ENCODE assay signal across 11 cellular contexts in genomic region chr9:113416149-113416726, GRCh38. TPM values are rescaled to one million over a fixed set of nuclear protein-coding genes. Genes with fewer than 3 reads are reported as not detected.
A peak's percentile ranks its signal among the peaks of the same experiment; 100 is the strongest.
DNase-seq lines count a peak whose midpoint lies in the region; ATAC-seq, FAIRE-seq and TF ChIP-seq lines count a peak whose summit lies in the region.
"Had no signal": no experiment of that assay in that cellular context is flagged by ENCODE, and none has a peak within 500 bp of the region (broad histone marks: within the 10 kb centered on the region; RNA-seq: fewer than 3 reads in every experiment).

No MANE protein-coding gene starts in this region.

- ATAC-seq in right lobe of liver = peak in 3 of 4 donors; percentile 60 to 74 (median 64)
- ATAC-seq in HepG2 = no peak; the same call in 2 of the 3 replicates
- peak; percentile 92 for ATAC-seq in HG02943 (IDR thresholded peaks at IDR 0.05; ENCODE audit: low read depth, unreplicated experiment)
- ATAC-seq in upper lobe of right lung = peak; percentile 77

- WGBS in right lobe of liver (ENCODE audit: insufficient coverage, low coverage, low lambda C conversion rate, missing lambda C conversion rate) = 68% methylated on average over 3 of the region's 3 CpGs
- WGBS in HepG2 (ENCODE audit: low lambda C conversion rate) = 9% methylated on average over 3 of the region's 3 CpGs
- 51 to 74% (median 66%) methylated on average over 3 of the region's 3 CpGs for WGBS in small intestine, 3 donors

- H3K9me2 ChIP-seq in OCI-LY1 (ENCODE audit: low read depth, low read length) = no peaks in the 10 kb centered on the region

- no peaks in the 10 kb centered on the region for H3K27me3 ChIP-seq in right lobe of liver
- H3K27me3 ChIP-seq in HepG2 (ENCODE audit: control insufficient read depth in 1 of 2, insufficient read depth in 2 of 2, low read length in 2 of 2) = no peaks in the 10 kb centered on the region
- H3K27me3 ChIP-seq in OCI-LY1 (ENCODE audit: insufficient read depth, low read length) = no peaks in the 10 kb centered on the region
- H3K27me3 ChIP-seq in upper lobe of right lung = no peaks in the 10 kb centered on the region
- H3K27me3 ChIP-seq in small intestine (ENCODE audit: control insufficient read depth in 2 of 2, insufficient read depth in 2 of 2, low read length in 2 of 2) = no peaks in the 10 kb centered on the region

- H2AFZ ChIP-seq in HepG2 (ENCODE audit: low read length) = no peak overlapping the region
- peak overlapping the region; percentile 37; the same call in 1 of the 2 replicates for H2AFZ ChIP-seq in OCI-LY1 (ENCODE audit: low read length)

- H3K4me1 ChIP-seq in right lobe of liver (peaks cover 0 to 6% (median 0%) of the 10 kb centered on the region in 4 donors), HepG2 (ENCODE audit: insufficient read depth, low read length) (peaks cover 8% of the 10 kb centered on the region), OCI-LY1 (ENCODE audit: insufficient read depth, low read length, severe bottlenecking) (peaks cover 23% of the 10 kb centered on the region), upper lobe of right lung (no peaks in the 10 kb centered on the region), small intestine (ENCODE audit: control insufficient read depth in 2 of 2, insufficient read depth in 1 of 2, low read depth in 1 of 2, low read length in 1 of 2) (no peaks in the 10 kb centered on the region)

- in situ Hi-C loops in HepG2 (cut with HindIII; ENCODE audit: extremely low pct_ligation_motif_present, low pct_unique_long_range_greater_than_20kb) = no loop called here

- DNase-seq in right lobe of liver (no peak), HepG2 (ENCODE audit: low spot score) (no peak), upper lobe of right lung (no peak), small intestine (no peak), COLO668 (lab: John Stamatoyannopoulos, UW; ENCODE audit: unreplicated experiment) (no peak), erythroblast (lab: John Stamatoyannopoulos, UW) (no peak)
- DNase-seq: ACHN had no signal

- TF ChIP-seq POLR2A in right lobe of liver (IDR thresholded peaks at IDR 0.05) (no peak), HepG2 (IDR thresholded peaks at IDR 0.05; ENCODE audit: insufficient read depth in 1 of 2, low read depth in 2 of 2, low read length in 2 of 2) (no peak), erythroblast (IDR thresholded peaks at IDR 0.05; ENCODE audit: low read length) (no peak)

- H3K9ac ChIP-seq in HepG2 (ENCODE audit: insufficient read depth, low read depth, low read length) = no peak overlapping the region
- H3K9ac ChIP-seq in OCI-LY1 (ENCODE audit: low read length) = no peak overlapping the region

- H3K79me2 ChIP-seq in HepG2 (ENCODE audit: insufficient read depth, low read length) (no peaks in the 10 kb centered on the region), OCI-LY1 (ENCODE audit: insufficient read depth, low read length) (no peaks in the 10 kb centered on the region)

- TF ChIP-seq CTCF in right lobe of liver (IDR thresholded peaks at IDR 0.05) (no peak), HepG2 (CRISPR knock-in tag; IDR thresholded peaks at IDR 0.05) (no peak), OCI-LY1 (IDR thresholded peaks at IDR 0.05; ENCODE audit: low read length) (no peak), upper lobe of right lung (IDR thresholded peaks at IDR 0.05) (no peak)

- no peak for FAIRE-seq in HepG2 (lab: Jason Lieb, UNC)
- FAIRE-seq in small intestine (lab: Jason Lieb, UNC) = no peak

- no peaks in the 10 kb centered on the region for H3K36me3 ChIP-seq in right lobe of liver
- no peaks in the 10 kb centered on the region for H3K36me3 ChIP-seq in HepG2 (replicated peaks in 1 of 2; ENCODE audit: control insufficient read depth in 1 of 2, insufficient read depth in 2 of 2, low read length in 2 of 2)
- no peaks in the 10 kb centered on the region for H3K36me3 ChIP-seq in OCI-LY1 (ENCODE audit: insufficient read depth, low read length)
- H3K36me3 ChIP-seq in upper lobe of right lung = no peaks in the 10 kb centered on the region
- no peaks in the 10 kb centered on the region for H3K36me3 ChIP-seq in small intestine (ENCODE audit: control insufficient read depth in 2 of 2, insufficient read depth in 2 of 2, low read length in 2 of 2)

- no peak overlapping the region for H3K4me3 ChIP-seq in right lobe of liver
- no peak overlapping the region for H3K4me3 ChIP-seq in HepG2 (replicated peaks in 1 of 3; ENCODE audit: insufficient read depth in 1 of 3, low read depth in 2 of 3, low read length in 3 of 3)
- H3K4me3 ChIP-seq in OCI-LY1 (ENCODE audit: low read depth, low read length, poor library complexity, severe bottlenecking) = no peak overlapping the region
- H3K4me3 ChIP-seq in upper lobe of right lung = no peak overlapping the region
- no peak overlapping the region for H3K4me3 ChIP-seq in small intestine (ENCODE audit: low read depth in 1 of 2, low read length in 2 of 2)

- TF ChIP-seq RAD21 in HepG2 (CRISPR knock-in tag; IDR thresholded peaks at IDR 0.05) = no peak

- intact Hi-C loops in right lobe of liver (cut with DNase I) (no loop called here), HepG2 (cut with micrococcal nuclease; ENCODE audit: unreplicated experiment) (loop anchor here (10.0 kb wide), 1 partner anchor 239 kb away; no protein-coding TSS in a partner anchor), upper lobe of right lung (cut with DNase I) (no loop called here)

- no peaks in the 10 kb centered on the region for H3K9me3 ChIP-seq in right lobe of liver
- H3K9me3 ChIP-seq in HepG2 (ENCODE audit: low read length) = no peaks in the 10 kb centered on the region
- no peaks in the 10 kb centered on the region for H3K9me3 ChIP-seq in OCI-LY1 (ENCODE audit: low read length)
- no peaks in the 10 kb centered on the region for H3K9me3 ChIP-seq in upper lobe of right lung
- H3K9me3 ChIP-seq in small intestine (ENCODE audit: control insufficient read depth, low read depth) = no peaks in the 10 kb centered on the region

- H3F3A ChIP-seq in OCI-LY1 (ENCODE audit: insufficient read depth, low read length) = no peaks in the 10 kb centered on the region

- TF ChIP-seq EP300 in HepG2 (IDR thresholded peaks at IDR 0.05; ENCODE audit: low read depth in 2 of 2, low read length in 2 of 2) (no peak), HepG2 (CRISPR knock-in tag; IDR thresholded peaks at IDR 0.05; ENCODE audit: borderline replicate concordance) (no peak)

- BruUV-seq in HepG2 (replicated peaks; lab: Mats Ljungman, UMichigan) = no TSS peak

- H4K20me1 ChIP-seq in HepG2 (ENCODE audit: insufficient read depth, low read length) = no peaks in the 10 kb centered on the region
- H4K20me1 ChIP-seq in OCI-LY1 (ENCODE audit: insufficient read depth, low read length) = no peaks in the 10 kb centered on the region

- H3K27ac ChIP-seq in right lobe of liver (no peak overlapping the region), HepG2 (ENCODE audit: extremely low read length, insufficient read depth, low read length) (no peak overlapping the region), OCI-LY1 (ENCODE audit: low read depth, low read length, poor library complexity, severe bottlenecking) (peak overlapping the region; percentile 32), upper lobe of right lung (peak overlapping the region; percentile 19), small intestine (ENCODE audit: low read depth in 1 of 2, low read length in 1 of 2) (peak overlapping the region in 1 of 2 donors; percentile 65)
- H3K27ac ChIP-seq: epithelial cell of prostate, HL-60 had no signal

- POLR2A ChIA-PET in HepG2 (lab: Yijun Ruan, JAX) = no interaction called here

- CTCF ChIA-PET in HepG2 (lab: Yijun Ruan, JAX; ENCODE audit: low intra/inter-chr PET ratio, low total read pairs) = no interaction called here

- H3K4me2 ChIP-seq in HepG2 (ENCODE audit: low read depth, low read length) (no peak overlapping the region), OCI-LY1 (ENCODE audit: low read length) (no peak overlapping the region; the same call in 1 of the 2 replicates)

RNA-seq across cellular contexts. Expression of gene C9orf43, which starts 5.7 kb away (rescaled TPM):
- total RNA-seq in right lobe of liver = 1 to 10 TPM in 1 of 6 experiments, under 1 TPM in 5; 0.40 to 1.0 (median 0.50) TPM
- total RNA-seq in HepG2 (2016; rRNA removed; fragmentation: Illumina TruSeq; extraction: Trizol) = 0.18 and 0.31 TPM in 2 replicates
- total RNA-seq in HepG2 (2016; cell fraction: cytosol; rRNA removed; fragmentation: Illumina TruSeq; extraction: Trizol; ENCODE audit: low read depth) = 1.0 and 1.1 TPM in 2 replicates
- 0.22 and 0.30 TPM in 2 replicates for total RNA-seq in HepG2 (2016; cell fraction: insoluble cytoplasmic fraction; rRNA removed; fragmentation: Illumina TruSeq; extraction: Trizol)
- 0.86 and 1.2 TPM in 2 replicates for total RNA-seq in HepG2 (2016; cell fraction: membrane; rRNA removed; fragmentation: Illumina TruSeq; extraction: Trizol)
- 0.31 and 0.34 TPM in 2 replicates for total RNA-seq in HepG2 (2016; cell fraction: nucleus; rRNA removed; fragmentation: Illumina TruSeq; extraction: Trizol)
- 0.14 and 0.24 TPM in 2 replicates for polyA plus RNA-seq in HepG2 (2011; rRNA removed)
- polyA plus RNA-seq in HepG2 (2011; cell fraction: cytosol; rRNA removed) = 0.13 and 0.21 TPM in 2 replicates
- 0.13 and 0.16 TPM in 2 replicates for polyA plus RNA-seq in HepG2 (2011; cell fraction: nucleus; rRNA removed)
- polyA plus RNA-seq in HepG2 (2012) = 0.16 and 0.21 TPM in 2 replicates
- polyA plus RNA-seq in HepG2 (2016; cell fraction: cytosol; fragmentation: Illumina TruSeq; extraction: Trizol; ENCODE audit: low read depth) = 0.17 and 0.55 TPM in 2 replicates
- polyA plus RNA-seq in HepG2 (2016; cell fraction: insoluble cytoplasmic fraction; fragmentation: Illumina TruSeq; extraction: Trizol; ENCODE audit: low read depth) = 0.55 and 0.64 TPM in 2 replicates
- 0.66 and 0.74 TPM in 2 replicates for polyA plus RNA-seq in HepG2 (2016; cell fraction: membrane; fragmentation: Illumina TruSeq; extraction: Trizol; ENCODE audit: low read depth)
- 0.22 and 0.23 TPM in 2 replicates for polyA plus RNA-seq in HepG2 (2016; cell fraction: nucleus; fragmentation: Illumina TruSeq; extraction: Trizol; ENCODE audit: insufficient read depth, low read depth)
- 0.46 and 3.7 TPM in 2 replicates for polyA minus RNA-seq in HepG2 (2011; rRNA and poly(A)+ RNA removed; ENCODE audit: low replicate concordance)
- 0.26 and 0.30 TPM in 2 replicates for polyA minus RNA-seq in HepG2 (2011; cell fraction: cytosol; rRNA and poly(A)+ RNA removed)
- 0.77 and 0.99 TPM in 2 replicates for polyA minus RNA-seq in HepG2 (2011; cell fraction: nucleus; rRNA and poly(A)+ RNA removed)
- total RNA-seq in upper lobe of right lung = not detected
- under 1 TPM in 2 of 3 donors, not detected in 1; 0.42 to 0.81 TPM for polyA plus RNA-seq in small intestine

RNA-seq across cellular contexts. Expression of gene POLE3, which starts 5.8 kb away (rescaled TPM):
- total RNA-seq in right lobe of liver = 10 to 100 TPM; 13.8 to 24.5 (median 16.6) TPM
- 77.2 and 93.1 TPM in 2 replicates for total RNA-seq in HepG2 (2016; rRNA removed; fragmentation: Illumina TruSeq; extraction: Trizol)
- total RNA-seq in HepG2 (2016; cell fraction: cytosol; rRNA removed; fragmentation: Illumina TruSeq; extraction: Trizol; ENCODE audit: low read depth) = 16.4 and 16.7 TPM in 2 replicates
- total RNA-seq in HepG2 (2016; cell fraction: insoluble cytoplasmic fraction; rRNA removed; fragmentation: Illumina TruSeq; extraction: Trizol) = 79.2 and 96.3 TPM in 2 replicates
- 47.2 and 48.0 TPM in 2 replicates for total RNA-seq in HepG2 (2016; cell fraction: membrane; rRNA removed; fragmentation: Illumina TruSeq; extraction: Trizol)
- 34.4 and 38.5 TPM in 2 replicates for total RNA-seq in HepG2 (2016; cell fraction: nucleus; rRNA removed; fragmentation: Illumina TruSeq; extraction: Trizol)
- polyA plus RNA-seq in HepG2 (2011; rRNA removed) = 25.9 and 36.0 TPM in 2 replicates
- polyA plus RNA-seq in HepG2 (2011; cell fraction: cytosol; rRNA removed) = 23.9 and 28.7 TPM in 2 replicates
- polyA plus RNA-seq in HepG2 (2011; cell fraction: nucleus; rRNA removed) = 30.3 and 34.7 TPM in 2 replicates
- 17.9 and 29.2 TPM in 2 replicates for polyA plus RNA-seq in HepG2 (2012)
- 15.0 and 17.3 TPM in 2 replicates for polyA plus RNA-seq in HepG2 (2016; cell fraction: cytosol; fragmentation: Illumina TruSeq; extraction: Trizol; ENCODE audit: low read depth)
- polyA plus RNA-seq in HepG2 (2016; cell fraction: insoluble cytoplasmic fraction; fragmentation: Illumina TruSeq; extraction: Trizol; ENCODE audit: low read depth) = 103 and 111 TPM in 2 replicates
- 40.3 and 43.4 TPM in 2 replicates for polyA plus RNA-seq in HepG2 (2016; cell fraction: membrane; fragmentation: Illumina TruSeq; extraction: Trizol; ENCODE audit: low read depth)
- 75.6 and 79.1 TPM in 2 replicates for polyA plus RNA-seq in HepG2 (2016; cell fraction: nucleus; fragmentation: Illumina TruSeq; extraction: Trizol; ENCODE audit: insufficient read depth, low read depth)
- polyA minus RNA-seq in HepG2 (2011; rRNA and poly(A)+ RNA removed; ENCODE audit: low replicate concordance) = 17.7 and 85.1 TPM in 2 replicates
- 7.1 and 10.4 TPM in 2 replicates for polyA minus RNA-seq in HepG2 (2011; cell fraction: cytosol; rRNA and poly(A)+ RNA removed)
- polyA minus RNA-seq in HepG2 (2011; cell fraction: nucleus; rRNA and poly(A)+ RNA removed) = 12.1 and 14.3 TPM in 2 replicates
- 31.0 TPM for total RNA-seq in upper lobe of right lung
- polyA plus RNA-seq in small intestine = 10 to 100 TPM; 15.7 to 43.8 (median 19.5) TPM

RNA-seq across cellular contexts. Expression of gene ALAD, which starts 15.2 kb away (rescaled TPM):
- total RNA-seq in right lobe of liver = 100 to 1,000 TPM in 2 of 6 experiments, 10 to 100 TPM in 4; 35.3 to 140 (median 73.6) TPM
- total RNA-seq in HepG2 (2016; rRNA removed; fragmentation: Illumina TruSeq; extraction: Trizol) = 21.8 and 23.0 TPM in 2 replicates
- 5.0 and 5.9 TPM in 2 replicates for total RNA-seq in HepG2 (2016; cell fraction: cytosol; rRNA removed; fragmentation: Illumina TruSeq; extraction: Trizol; ENCODE audit: low read depth)
- 21.5 and 22.8 TPM in 2 replicates for total RNA-seq in HepG2 (2016; cell fraction: insoluble cytoplasmic fraction; rRNA removed; fragmentation: Illumina TruSeq; extraction: Trizol)
- 9.1 and 9.2 TPM in 2 replicates for total RNA-seq in HepG2 (2016; cell fraction: membrane; rRNA removed; fragmentation: Illumina TruSeq; extraction: Trizol)
- 16.1 and 20.0 TPM in 2 replicates for total RNA-seq in HepG2 (2016; cell fraction: nucleus; rRNA removed; fragmentation: Illumina TruSeq; extraction: Trizol)
- 30.1 and 40.5 TPM in 2 replicates for polyA plus RNA-seq in HepG2 (2011; rRNA removed)
- polyA plus RNA-seq in HepG2 (2011; cell fraction: cytosol; rRNA removed) = 15.7 and 16.1 TPM in 2 replicates
- 75.9 and 98.7 TPM in 2 replicates for polyA plus RNA-seq in HepG2 (2011; cell fraction: nucleus; rRNA removed)
- 48.3 and 58.9 TPM in 2 replicates for polyA plus RNA-seq in HepG2 (2012)
- 6.7 and 7.3 TPM in 2 replicates for polyA plus RNA-seq in HepG2 (2016; cell fraction: cytosol; fragmentation: Illumina TruSeq; extraction: Trizol; ENCODE audit: low read depth)
- polyA plus RNA-seq in HepG2 (2016; cell fraction: insoluble cytoplasmic fraction; fragmentation: Illumina TruSeq; extraction: Trizol; ENCODE audit: low read depth) = 21.4 and 28.7 TPM in 2 replicates
- polyA plus RNA-seq in HepG2 (2016; cell fraction: membrane; fragmentation: Illumina TruSeq; extraction: Trizol; ENCODE audit: low read depth) = 8.7 and 9.0 TPM in 2 replicates
- polyA plus RNA-seq in HepG2 (2016; cell fraction: nucleus; fragmentation: Illumina TruSeq; extraction: Trizol; ENCODE audit: insufficient read depth, low read depth) = 44.4 and 47.1 TPM in 2 replicates
- 22.4 and 56.5 TPM in 2 replicates for polyA minus RNA-seq in HepG2 (2011; rRNA and poly(A)+ RNA removed; ENCODE audit: low replicate concordance)
- 9.6 and 11.1 TPM in 2 replicates for polyA minus RNA-seq in HepG2 (2011; cell fraction: cytosol; rRNA and poly(A)+ RNA removed)
- 31.4 and 34.3 TPM in 2 replicates for polyA minus RNA-seq in HepG2 (2011; cell fraction: nucleus; rRNA and poly(A)+ RNA removed)
- 37.7 TPM for total RNA-seq in upper lobe of right lung
- 10 to 100 TPM; 33.5 to 97.7 (median 41.3) TPM for polyA plus RNA-seq in small intestine

RNA-seq across cellular contexts. Expression of gene HDHD3, which starts 39.5 kb away (rescaled TPM):
- 10 to 100 TPM; 36.5 to 70.5 (median 67.1) TPM for total RNA-seq in right lobe of liver
- 23.0 and 23.1 TPM in 2 replicates for total RNA-seq in HepG2 (2016; rRNA removed; fragmentation: Illumina TruSeq; extraction: Trizol)
- total RNA-seq in HepG2 (2016; cell fraction: cytosol; rRNA removed; fragmentation: Illumina TruSeq; extraction: Trizol; ENCODE audit: low read depth) = 9.0 and 12.1 TPM in 2 replicates
- 24.5 and 26.6 TPM in 2 replicates for total RNA-seq in HepG2 (2016; cell fraction: insoluble cytoplasmic fraction; rRNA removed; fragmentation: Illumina TruSeq; extraction: Trizol)
- total RNA-seq in HepG2 (2016; cell fraction: membrane; rRNA removed; fragmentation: Illumina TruSeq; extraction: Trizol) = 14.8 and 21.9 TPM in 2 replicates
- 20.3 and 23.2 TPM in 2 replicates for total RNA-seq in HepG2 (2016; cell fraction: nucleus; rRNA removed; fragmentation: Illumina TruSeq; extraction: Trizol)
- polyA plus RNA-seq in HepG2 (2011; rRNA removed) = 38.5 and 52.1 TPM in 2 replicates
- 42.5 and 45.1 TPM in 2 replicates for polyA plus RNA-seq in HepG2 (2011; cell fraction: cytosol; rRNA removed)
- 48.3 and 66.3 TPM in 2 replicates for polyA plus RNA-seq in HepG2 (2011; cell fraction: nucleus; rRNA removed)
- 22.4 and 28.2 TPM in 2 replicates for polyA plus RNA-seq in HepG2 (2012)
- 3.9 and 7.9 TPM in 2 replicates for polyA plus RNA-seq in HepG2 (2016; cell fraction: cytosol; fragmentation: Illumina TruSeq; extraction: Trizol; ENCODE audit: low read depth)
- polyA plus RNA-seq in HepG2 (2016; cell fraction: insoluble cytoplasmic fraction; fragmentation: Illumina TruSeq; extraction: Trizol; ENCODE audit: low read depth) = 21.1 and 26.6 TPM in 2 replicates
- 9.6 and 14.6 TPM in 2 replicates for polyA plus RNA-seq in HepG2 (2016; cell fraction: membrane; fragmentation: Illumina TruSeq; extraction: Trizol; ENCODE audit: low read depth)
- polyA plus RNA-seq in HepG2 (2016; cell fraction: nucleus; fragmentation: Illumina TruSeq; extraction: Trizol; ENCODE audit: insufficient read depth, low read depth) = 59.1 and 62.1 TPM in 2 replicates
- 23.3 and 44.1 TPM in 2 replicates for polyA minus RNA-seq in HepG2 (2011; rRNA and poly(A)+ RNA removed; ENCODE audit: low replicate concordance)
- polyA minus RNA-seq in HepG2 (2011; cell fraction: cytosol; rRNA and poly(A)+ RNA removed) = 15.5 and 15.6 TPM in 2 replicates
- polyA minus RNA-seq in HepG2 (2011; cell fraction: nucleus; rRNA and poly(A)+ RNA removed) = 18.0 and 26.0 TPM in 2 replicates
- total RNA-seq in upper lobe of right lung = 10.4 TPM
- polyA plus RNA-seq in small intestine = 100 to 1,000 TPM in 2 of 3 donors, 10 to 100 TPM in 1; 96.9 to 370 (median 249) TPM

RNA-seq across cellular contexts. Expression of gene RGS3, which starts 47.3 kb away (rescaled TPM):
- total RNA-seq in right lobe of liver (10 to 100 TPM; 19.0 to 60.3 (median 31.0) TPM), HepG2 (2016; rRNA removed; fragmentation: Illumina TruSeq; extraction: Trizol) (26.7 and 28.8 TPM in 2 replicates), upper lobe of right lung (71.1 TPM)
- total RNA-seq in HepG2 (2016; cell fraction: cytosol; rRNA removed; fragmentation: Illumina TruSeq; extraction: Trizol; ENCODE audit: low read depth) = 6.9 and 7.7 TPM in 2 replicates
- 21.4 and 28.5 TPM in 2 replicates for total RNA-seq in HepG2 (2016; cell fraction: insoluble cytoplasmic fraction; rRNA removed; fragmentation: Illumina TruSeq; extraction: Trizol)
- total RNA-seq in HepG2 (2016; cell fraction: membrane; rRNA removed; fragmentation: Illumina TruSeq; extraction: Trizol) = 9.6 and 10.3 TPM in 2 replicates
- 30.1 and 33.4 TPM in 2 replicates for total RNA-seq in HepG2 (2016; cell fraction: nucleus; rRNA removed; fragmentation: Illumina TruSeq; extraction: Trizol)
- polyA plus RNA-seq in HepG2 (2011; rRNA removed) (17.1 and 18.9 TPM in 2 replicates), small intestine (10 to 100 TPM; 23.0 to 37.0 (median 27.6) TPM)
- 12.7 and 14.2 TPM in 2 replicates for polyA plus RNA-seq in HepG2 (2011; cell fraction: cytosol; rRNA removed)
- 36.7 and 52.3 TPM in 2 replicates for polyA plus RNA-seq in HepG2 (2011; cell fraction: nucleus; rRNA removed)
- 8.7 and 10.8 TPM in 2 replicates for polyA plus RNA-seq in HepG2 (2012)
- 1.8 and 2.0 TPM in 2 replicates for polyA plus RNA-seq in HepG2 (2016; cell fraction: cytosol; fragmentation: Illumina TruSeq; extraction: Trizol; ENCODE audit: low read depth)
- polyA plus RNA-seq in HepG2 (2016; cell fraction: insoluble cytoplasmic fraction; fragmentation: Illumina TruSeq; extraction: Trizol; ENCODE audit: low read depth) = 13.4 and 19.3 TPM in 2 replicates
- 4.1 and 4.3 TPM in 2 replicates for polyA plus RNA-seq in HepG2 (2016; cell fraction: membrane; fragmentation: Illumina TruSeq; extraction: Trizol; ENCODE audit: low read depth)
- 30.0 and 36.0 TPM in 2 replicates for polyA plus RNA-seq in HepG2 (2016; cell fraction: nucleus; fragmentation: Illumina TruSeq; extraction: Trizol; ENCODE audit: insufficient read depth, low read depth)
- 41.8 and 53.6 TPM in 2 replicates for polyA minus RNA-seq in HepG2 (2011; rRNA and poly(A)+ RNA removed; ENCODE audit: low replicate concordance)
- polyA minus RNA-seq in HepG2 (2011; cell fraction: cytosol; rRNA and poly(A)+ RNA removed) = 12.6 and 16.2 TPM in 2 replicates
- 38.4 and 42.1 TPM in 2 replicates for polyA minus RNA-seq in HepG2 (2011; cell fraction: nucleus; rRNA and poly(A)+ RNA removed)

Comparison
In these comparisons a context has a peak if more than half of its experiments do, and no peak if none do; other contexts are left out.
1. H3K27ac ChIP-seq: peak in OCI-LY1 (single experiment) and upper lobe of right lung (single experiment); none in right lobe of liver (0 of 3) and HepG2 (single experiment).